14 cellular contexts compared by ENCODE assay signal in the genomic region with DNA sequence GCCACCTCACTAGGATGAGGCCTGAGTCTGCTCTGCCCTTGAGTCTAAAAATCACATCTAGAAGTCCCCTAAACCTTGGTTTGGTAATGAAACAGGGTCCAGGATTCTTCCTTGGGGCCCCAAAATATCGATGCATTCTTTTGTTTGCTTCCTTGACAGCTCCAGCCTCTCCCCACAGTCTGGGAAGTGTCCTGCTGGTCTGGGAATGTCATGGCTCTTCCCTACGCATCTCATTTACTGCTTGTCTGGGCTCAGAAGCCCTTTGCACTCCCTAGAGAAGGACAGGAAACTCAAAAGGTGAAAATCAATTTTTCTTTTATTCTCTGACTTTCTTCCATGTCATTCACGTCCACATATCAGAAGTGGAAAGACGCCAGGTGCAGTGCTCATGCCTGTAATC.
DNase-seq lines count a peak whose midpoint lies in the region; ATAC-seq and TF ChIP-seq lines count a peak whose summit lies in the region.
"Had no signal": no experiment of that assay in that cellular context is flagged by ENCODE, and none has a peak within 500 bp of the region (broad histone marks: within the 10 kb centered on the region; RNA-seq: fewer than 3 reads in every experiment).

No MANE protein-coding gene starts in this region.

- DNase-seq in H9 (peak; percentile 38), endodermal cell (peak; percentile 69), islet precursor cell (peak; percentile 28), putamen (ENCODE audit: low spot score) (no peak), thyroid gland (no peak), T-cell (no peak)
- DNase-seq: C1 segment of cervical spinal cord; Calu3; CD4-positive, alpha-beta memory T cell; COR-L47; DND-41; GM23248 had no signal

- no peaks in the 10 kb centered on the region for H3K79me2 ChIP-seq in H9 (ENCODE audit: insufficient read depth, low read length)

- H3K4me1 ChIP-seq in H9 (ENCODE audit: insufficient read depth, low read length) (no peaks in the 10 kb centered on the region; the same call in 1 of the 2 replicates), endodermal cell (ENCODE audit: control insufficient read depth, insufficient read depth, low read length) (peaks cover 11% of the 10 kb centered on the region), thyroid gland (no peaks in the 10 kb centered on the region)

- no peaks in the 10 kb centered on the region for H3K23me2 ChIP-seq in H9 (ENCODE audit: insufficient read length, low read depth, low read length, poor library complexity, severe bottlenecking)

- no peaks in the 10 kb centered on the region for H3K27me3 ChIP-seq in H9 (ENCODE audit: insufficient read depth, low read length)
- no peaks in the 10 kb centered on the region for H3K27me3 ChIP-seq in endodermal cell (ENCODE audit: control insufficient read depth, insufficient read depth, low read length, poor library complexity, severe bottlenecking)
- no peaks in the 10 kb centered on the region for H3K27me3 ChIP-seq in thyroid gland

- no peaks in the 10 kb centered on the region for H3K9me3 ChIP-seq in H9 (ENCODE audit: control insufficient read depth, low read depth, low read length)
- H3K9me3 ChIP-seq in endodermal cell (ENCODE audit: control insufficient read depth, low read length) = no peaks in the 10 kb centered on the region
- H3K9me3 ChIP-seq in thyroid gland = no peaks in the 10 kb centered on the region

- no peak overlapping the region for H2BK15ac ChIP-seq in H9 (ENCODE audit: low read depth, low read length)

- no peak overlapping the region for H3K56ac ChIP-seq in H9 (ENCODE audit: insufficient read length, low read depth, low read length)

- H2BK120ac ChIP-seq in H9 (ENCODE audit: low read depth, low read length, poor library complexity, severe bottlenecking) = no peak overlapping the region

- H2BK12ac ChIP-seq in H9 (ENCODE audit: insufficient read length, low read depth, low read length) = no peak overlapping the region

- CTCF ChIA-PET in T-cell (lab: Charles Lee) = no interaction called here

- TF ChIP-seq CTCF in H9 (conservative IDR thresholded peaks at IDR 0.05) (no peak), endodermal cell (conservative IDR thresholded peaks at IDR 0.05) (no peak), thyroid gland (IDR thresholded peaks at IDR 0.05) (no peak)

- no peak overlapping the region for H3K9ac ChIP-seq in H9 (ENCODE audit: extremely low read depth, insufficient read length, low read length)
- no peak overlapping the region for H3K9ac ChIP-seq in endodermal cell (ENCODE audit: extremely low read depth, low read length, poor library complexity, severe bottlenecking)
- H3K9ac ChIP-seq: GM23248 had no signal

- no peak for ATAC-seq in GM21381 (IDR thresholded peaks at IDR 0.05; ENCODE audit: unreplicated experiment)
- ATAC-seq in T-cell (replicated peaks in 1 of 4) = no peak
- ATAC-seq: HCT116 had no signal

- no peaks in the 10 kb centered on the region for H3K36me3 ChIP-seq in endodermal cell (ENCODE audit: control insufficient read depth, insufficient read depth, low read length)
- H3K36me3 ChIP-seq in thyroid gland = no peaks in the 10 kb centered on the region

- H2BK5ac ChIP-seq in H9 (ENCODE audit: insufficient read length, low read length) = no peak overlapping the region

- TF ChIP-seq POLR2A in thyroid gland (IDR thresholded peaks at IDR 0.05) = no peak

- H3K4me3 ChIP-seq in endodermal cell (ENCODE audit: low read length) (no peak overlapping the region), thyroid gland (replicated peaks in 1 of 3) (no peak overlapping the region)
- H3K4me3 ChIP-seq: GM23248 had no signal

- no peaks in the 10 kb centered on the region for H4K20me1 ChIP-seq in H9 (ENCODE audit: control insufficient read depth, insufficient read depth, insufficient read length)

- H3K36me3 Mint-ChIP-seq in H9 (ENCODE audit: insufficient read depth in 1 of 3, low read depth in 3 of 3) = no peaks in the 10 kb centered on the region
- H3K36me3 Mint-ChIP-seq in endodermal cell (ENCODE audit: low read depth) = no peaks in the 10 kb centered on the region
- H3K36me3 Mint-ChIP-seq in T-cell = no peaks in the 10 kb centered on the region
- H3K36me3 Mint-ChIP-seq: CD4-positive, alpha-beta memory T cell had no signal

- H3T11ph ChIP-seq in H9 (ENCODE audit: low read length) = no peak overlapping the region

- no peak overlapping the region for H3K23ac ChIP-seq in H9 (ENCODE audit: insufficient read length, low read depth, low read length)

- H3K27ac Mint-ChIP-seq in H9 (peak overlapping the region in 1 of 3 experiments; percentile 10; a peak in 2 of 7 replicates), endodermal cell (no peak overlapping the region), T-cell (no peak overlapping the region)
- H3K27ac Mint-ChIP-seq: CD4-positive, alpha-beta memory T cell had no signal

- H3K4me1 Mint-ChIP-seq in H9 (peaks cover 9 to 13% of the 10 kb centered on the region in 2 experiments), endodermal cell (peaks cover 22% of the 10 kb centered on the region), T-cell (no peaks in the 10 kb centered on the region)
- H3K4me1 Mint-ChIP-seq: CD4-positive, alpha-beta memory T cell had no signal

- H3K18ac ChIP-seq in H9 (ENCODE audit: insufficient read length, low read depth, low read length) = no peak overlapping the region

- H2AFZ ChIP-seq in H9 (ENCODE audit: low read length) = no peak overlapping the region
- H2AFZ ChIP-seq: GM23248 had no signal

- H2AK5ac ChIP-seq in H9 (ENCODE audit: insufficient read length, low read length) = no peak overlapping the region

- H3K4me3 Mint-ChIP-seq in H9 = no peak overlapping the region
- no peak overlapping the region for H3K4me3 Mint-ChIP-seq in endodermal cell
- no peak overlapping the region for H3K4me3 Mint-ChIP-seq in T-cell

- H4K91ac ChIP-seq in H9 (ENCODE audit: insufficient read length, low read depth, low read length) = no peak overlapping the region

- H3K4me2 ChIP-seq in H9 (ENCODE audit: insufficient read depth, insufficient read length, low read length) = no peak overlapping the region

- POLR2A ChIA-PET in T-cell (lab: Charles Lee) = no interaction called here

- H4K8ac ChIP-seq in H9 (replicated peaks; ENCODE audit: insufficient read length, low read depth, low read length) = no peak overlapping the region

- no peak overlapping the region for H3K4ac ChIP-seq in H9 (ENCODE audit: low read depth, low read length)

- H4K5ac ChIP-seq in H9 (ENCODE audit: insufficient read length, low read depth, low read length) = no peak overlapping the region

- H3K9me3 Mint-ChIP-seq in H9 (no peaks in the 10 kb centered on the region; a peak in 1 of 5 replicates), endodermal cell (no peaks in the 10 kb centered on the region), T-cell (peaks cover 0 to 4% (median 3%) of the 10 kb centered on the region in 3 donors)

- no peak overlapping the region for H3K14ac ChIP-seq in H9 (ENCODE audit: insufficient read depth, low read length)

- H3K27ac ChIP-seq in H9 (ENCODE audit: insufficient read length, low read depth, low read length) (no peak overlapping the region), endodermal cell (ENCODE audit: low read depth, low read length) (no peak overlapping the region), thyroid gland (no peak overlapping the region)
- H3K27ac ChIP-seq: GM23248 had no signal

- no CpG with 5 or more reads among the region's 4 CpGs for WGBS in H9 (ENCODE audit: extremely low coverage, insufficient read length, low lambda C conversion rate)
- 62 to 69% methylated on average over 3 to 4 of the region's 4 CpGs for WGBS in endodermal cell (ENCODE audit: insufficient coverage in 1 of 2, insufficient read length in 1 of 2), 2 experiments
- 54 to 60% methylated on average over 4 of the region's 4 CpGs for WGBS in thyroid gland, 2 donors

- H3K79me1 ChIP-seq in H9 (ENCODE audit: insufficient read depth, low read depth, low read length, poor library complexity, severe bottlenecking) = no peaks in the 10 kb centered on the region

- no peaks in the 10 kb centered on the region for H3K27me3 Mint-ChIP-seq in H9 (ENCODE audit: low read depth)
- peaks cover 10% of the 10 kb centered on the region for H3K27me3 Mint-ChIP-seq in endodermal cell (ENCODE audit: insufficient read depth)
- peaks cover 11 to 12% of the 10 kb centered on the region in 2 donors for H3K27me3 Mint-ChIP-seq in T-cell

- intact Hi-C loops in thyroid gland (cut with DNase I) = no loop called here

- H2BK20ac ChIP-seq in H9 (ENCODE audit: low read depth, low read length, poor library complexity, severe bottlenecking) = no peak overlapping the region

Comparison
In these comparisons a context has a peak if more than half of its experiments do, and no peak if none do; other contexts are left out.
1. DNase-seq: peak in H9 (single experiment), endodermal cell (single experiment) and islet precursor cell (single experiment); none in putamen (single experiment), thyroid gland (0 of 2) and T-cell (0 of 34).